In the genomic region with DNA sequence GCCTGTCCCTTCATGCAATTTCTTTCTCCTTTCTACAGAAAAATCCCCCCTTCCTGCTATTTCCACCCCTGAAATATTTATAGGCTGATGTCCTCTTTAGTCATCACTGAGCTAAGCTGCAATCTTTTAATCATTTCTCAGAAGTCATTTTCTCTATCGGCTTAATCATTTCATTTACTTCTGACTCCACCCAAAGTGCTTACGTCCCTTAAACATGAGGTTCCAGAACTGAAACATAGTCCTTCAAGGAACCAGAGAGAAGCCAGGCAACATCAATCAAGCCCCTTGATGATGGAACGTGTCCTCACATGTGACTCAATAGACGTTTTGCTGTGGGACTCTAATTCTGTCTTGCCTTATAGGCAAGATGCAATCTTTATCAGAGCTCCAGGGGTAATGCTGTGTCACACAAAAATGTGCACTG, we compare ENCODE assay signal across 1 cellular context.
TF ChIP-seq lines count a peak whose summit lies in the region.

No MANE protein-coding gene starts in this region.

TF ChIP-seq in HepG2, 621 proteins besides CTCF, POLR2A, EP300 and RAD21 (continued from another document):
- TF ChIP-seq THAP8 (CRISPR knock-in tag; IDR thresholded peaks at IDR 0.05; ENCODE audit: borderline replicate concordance): no peak
- no peak for TF ChIP-seq ZSCAN22 (CRISPR knock-in tag; IDR thresholded peaks at IDR 0.05)
- TF ChIP-seq RORA (CRISPR knock-in tag; IDR thresholded peaks at IDR 0.05): no peak
- TF ChIP-seq, protein P1, sequence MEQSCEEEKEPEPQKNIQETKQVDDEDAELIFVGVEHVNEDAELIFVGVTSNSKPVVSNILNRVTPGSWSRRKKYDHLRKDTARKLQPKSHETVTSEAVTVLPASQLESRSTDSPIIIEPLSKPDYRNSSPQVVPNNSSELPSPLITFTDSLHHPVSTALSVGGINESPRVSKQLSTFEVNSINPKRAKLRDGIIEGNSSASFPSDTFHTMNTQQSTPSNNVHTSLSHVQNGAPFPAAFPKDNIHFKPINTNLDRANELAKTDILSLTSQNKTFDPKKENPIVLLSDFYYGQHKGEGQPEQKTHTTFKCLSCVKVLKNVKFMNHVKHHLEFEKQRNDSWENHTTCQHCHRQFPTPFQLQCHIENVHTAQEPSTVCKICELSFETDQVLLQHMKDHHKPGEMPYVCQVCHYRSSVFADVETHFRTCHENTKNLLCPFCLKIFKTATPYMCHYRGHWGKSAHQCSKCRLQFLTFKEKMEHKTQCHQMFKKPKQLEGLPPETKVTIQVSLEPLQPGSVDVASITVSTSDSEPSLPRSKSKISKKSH (CRISPR knock-in tag; IDR thresholded peaks at IDR 0.05; ENCODE audit: borderline replicate concordance): no peak
- TF ChIP-seq ZZZ3 (CRISPR knock-in tag; IDR thresholded peaks at IDR 0.05; ENCODE audit: borderline replicate concordance): no peak
- TF ChIP-seq HIVEP1 (CRISPR knock-in tag; IDR thresholded peaks at IDR 0.05): no peak
- no peak for TF ChIP-seq JUNB (CRISPR knock-in tag; IDR thresholded peaks at IDR 0.05; ENCODE audit: borderline replicate concordance)
